ENCODE assay signal across 14 cellular contexts in genomic region chr10:124734311-124735166, GRCh38. TPM values are rescaled to one million over a fixed set of nuclear protein-coding genes. Genes with fewer than 3 reads are reported as not detected.
DNase-seq lines count a peak whose midpoint lies in the region; ATAC-seq and TF ChIP-seq lines count a peak whose summit lies in the region.
"Had no signal": no experiment of that assay in that cellular context is flagged by ENCODE, and none has a peak within 500 bp of the region (broad histone marks: within the 10 kb centered on the region; RNA-seq: fewer than 3 reads in every experiment).

No MANE protein-coding gene starts in this region.

- H3K4me1 Mint-ChIP-seq in CD4-positive, alpha-beta T cell (ENCODE audit: low read depth) = peaks cover 97% of the 10 kb centered on the region
- peaks cover 90% of the 10 kb centered on the region for H3K4me1 Mint-ChIP-seq in central memory CD8-positive, alpha-beta T cell
- H3K4me1 Mint-ChIP-seq in progenitor cell of endocrine pancreas (ENCODE audit: low read depth) = peaks cover 42% of the 10 kb centered on the region

- H2AFZ ChIP-seq in OCI-LY3 (ENCODE audit: low read depth, low read length) = no peak overlapping the region

- H3K4me3 Mint-ChIP-seq in CD4-positive, alpha-beta T cell = peak overlapping the region; percentile 85
- peak overlapping the region; percentile 77 for H3K4me3 Mint-ChIP-seq in central memory CD8-positive, alpha-beta T cell
- H3K4me3 Mint-ChIP-seq in progenitor cell of endocrine pancreas (ENCODE audit: low read depth) = no peak overlapping the region
- H3K4me3 Mint-ChIP-seq: neural crest cell had no signal

- H3K36me3 ChIP-seq in OCI-LY3 (replicated peaks; ENCODE audit: low read depth, low read length) (peaks cover 22% of the 10 kb centered on the region), colonic mucosa (no peaks in the 10 kb centered on the region)

- ATAC-seq in CD4-positive, alpha-beta T cell (ENCODE audit: poor library complexity) = peak; percentile 65
- ATAC-seq in central memory CD8-positive, alpha-beta T cell (replicated peaks; ENCODE audit: extremely low read depth, poor library complexity, severe bottlenecking) = peak; percentile 68
- ATAC-seq in GM19452 (IDR thresholded peaks at IDR 0.05; ENCODE audit: unreplicated experiment) (no peak), GM19324 (IDR thresholded peaks at IDR 0.05; ENCODE audit: low FRiP score, unreplicated experiment) (no peak)
- ATAC-seq: body of pancreas, foreskin keratinocyte had no signal

- H3K27ac Mint-ChIP-seq in CD4-positive, alpha-beta T cell = peak overlapping the region; percentile 93
- H3K27ac Mint-ChIP-seq in central memory CD8-positive, alpha-beta T cell (ENCODE audit: low read depth) = peak overlapping the region; percentile 98
- H3K27ac Mint-ChIP-seq in progenitor cell of endocrine pancreas = peak overlapping the region; percentile 80

- intact Hi-C loops in CD4-positive, alpha-beta T cell (cut with DNase I, micrococcal nuclease) = loop anchor here (1.0 to 5.0 kb wide), 3 partner anchors 11 to 87 kb away; no protein-coding TSS in a partner anchor
- intact Hi-C loops in colonic mucosa (cut with DNase I) = no loop called here

- POLR2A ChIA-PET in CD4-positive, alpha-beta T cell (lab: Charles Lee) = interaction anchor here (0.9 to 9.0 kb wide), 9 partner anchors 12 to 107 kb away, joined by 3 to 83 read pairs (median 5); no protein-coding TSS in a partner anchor

- peaks cover 86% of the 10 kb centered on the region for H3K4me1 ChIP-seq in OCI-LY3 (ENCODE audit: low read length)
- H3K4me1 ChIP-seq in colonic mucosa = peaks cover 51% of the 10 kb centered on the region

- H3K9ac ChIP-seq in OCI-LY3 (ENCODE audit: low read length) = peak overlapping the region; percentile 57; the same call in 1 of the 2 replicates
- peak overlapping the region in 1 of 2 donors; percentile 16 for H3K9ac ChIP-seq in colonic mucosa (ENCODE audit: low read depth in 2 of 2, low read length in 2 of 2)

- H3K79me2 ChIP-seq in OCI-LY3 (ENCODE audit: low read length) = peaks cover 93% of the 10 kb centered on the region

- peaks cover 35% of the 10 kb centered on the region for H4K20me1 ChIP-seq in OCI-LY3 (ENCODE audit: insufficient read depth, low read length)

- peak overlapping the region; percentile 44; the same call in 1 of the 2 replicates for H3K4me3 ChIP-seq in OCI-LY3 (ENCODE audit: low read length)
- H3K4me3 ChIP-seq in colonic mucosa = no peak overlapping the region
- H3K4me3 ChIP-seq: body of pancreas had no signal

- CTCF ChIA-PET in CD4-positive, alpha-beta T cell (lab: Charles Lee) = interaction anchor here (1.3 to 16.7 kb wide), 4 partner anchors 11 to 86 kb away, joined by 4 to 253 read pairs (median 6); no protein-coding TSS in a partner anchor

- H3K9me3 Mint-ChIP-seq in CD4-positive, alpha-beta T cell = no peaks in the 10 kb centered on the region
- no peaks in the 10 kb centered on the region for H3K9me3 Mint-ChIP-seq in central memory CD8-positive, alpha-beta T cell
- H3K9me3 Mint-ChIP-seq in progenitor cell of endocrine pancreas (ENCODE audit: low read depth) = no peaks in the 10 kb centered on the region
- H3K9me3 Mint-ChIP-seq: neural crest cell had no signal

- peak in 2 of 10 experiments; percentile 34 to 39 for DNase-seq in CD4-positive, alpha-beta T cell
- DNase-seq in central memory CD8-positive, alpha-beta T cell (ENCODE audit: low spot score in 2 of 2) = no peak
- DNase-seq in progenitor cell of endocrine pancreas (ENCODE audit: low spot score, unreplicated experiment) (no peak), colonic mucosa (no peak), NCI-H82 (lab: John Stamatoyannopoulos, UW) (no peak)
- DNase-seq: body of pancreas, foreskin keratinocyte, IMR-90, NCI-H524, T1000 had no signal

- H3K27ac ChIP-seq in CD4-positive, alpha-beta T cell (ENCODE audit: low read depth, low read length) = peak overlapping the region; percentile 25
- H3K27ac ChIP-seq in OCI-LY3 (ENCODE audit: low read length) (no peak overlapping the region; the same call in 1 of the 2 replicates), colonic mucosa (no peak overlapping the region)
- H3K27ac ChIP-seq: foreskin keratinocyte had no signal

- peaks cover 9% of the 10 kb centered on the region for H3K36me3 Mint-ChIP-seq in CD4-positive, alpha-beta T cell (ENCODE audit: low read depth)
- H3K36me3 Mint-ChIP-seq in central memory CD8-positive, alpha-beta T cell (ENCODE audit: insufficient read depth) = peaks cover 32% of the 10 kb centered on the region
- H3K36me3 Mint-ChIP-seq in progenitor cell of endocrine pancreas (ENCODE audit: insufficient read depth) = peaks cover 7% of the 10 kb centered on the region

- no peaks in the 10 kb centered on the region for H3K27me3 ChIP-seq in CD4-positive, alpha-beta T cell (ENCODE audit: control insufficient read depth, insufficient read depth, low read length)
- H3K27me3 ChIP-seq in OCI-LY3 (ENCODE audit: low read depth, low read length) (no peaks in the 10 kb centered on the region), colonic mucosa (no peaks in the 10 kb centered on the region)
- H3K27me3 ChIP-seq: body of pancreas, foreskin keratinocyte had no signal

- H3K27me3 Mint-ChIP-seq in CD4-positive, alpha-beta T cell = no peaks in the 10 kb centered on the region
- no peaks in the 10 kb centered on the region for H3K27me3 Mint-ChIP-seq in central memory CD8-positive, alpha-beta T cell
- no peaks in the 10 kb centered on the region for H3K27me3 Mint-ChIP-seq in progenitor cell of endocrine pancreas

- peak overlapping the region; percentile 82 for H3K4me2 ChIP-seq in OCI-LY3 (ENCODE audit: low read length)

- H3K9me3 ChIP-seq in CD4-positive, alpha-beta T cell (ENCODE audit: control insufficient read depth, low read length) = no peaks in the 10 kb centered on the region
- no peaks in the 10 kb centered on the region for H3K9me3 ChIP-seq in OCI-LY3 (ENCODE audit: insufficient read depth, low read length)
- no peaks in the 10 kb centered on the region for H3K9me3 ChIP-seq in colonic mucosa
- H3K9me3 ChIP-seq: body of pancreas had no signal

- TF ChIP-seq CTCF in CD4-positive, alpha-beta T cell (IDR thresholded peaks at IDR 0.05) = no peak
- TF ChIP-seq CTCF in OCI-LY3 (IDR thresholded peaks at IDR 0.05; ENCODE audit: low read depth, low read length) (no peak), progenitor cell of endocrine pancreas (IDR thresholded peaks at IDR 0.05; ENCODE audit: unreplicated experiment) (no peak), colonic mucosa (IDR thresholded peaks at IDR 0.05) (no peak)

RNA-seq across cellular contexts. Expression of gene FAM53B, which starts 9.6 kb away (rescaled TPM):
- total RNA-seq in CD4-positive, alpha-beta T cell = 10 to 100 TPM; 32.9 to 33.6 TPM
- total RNA-seq in progenitor cell of endocrine pancreas (36.8 and 39.8 TPM in 2 replicates), colonic mucosa (10 to 100 TPM; 43.3 to 45.2 TPM)

RNA-seq across cellular contexts. Expression of gene EEF1AKMT2, which starts 57.1 kb away (rescaled TPM):
- 10 to 100 TPM; 14.4 to 16.7 TPM for total RNA-seq in CD4-positive, alpha-beta T cell
- total RNA-seq in progenitor cell of endocrine pancreas (16.1 and 17.1 TPM in 2 replicates), colonic mucosa (10 to 100 TPM; 14.7 to 16.5 TPM)

Comparison
In these comparisons a context has a peak if more than half of its experiments do, and no peak if none do; other contexts are left out.
1. ATAC-seq: peak in CD4-positive, alpha-beta T cell (single experiment) and central memory CD8-positive, alpha-beta T cell (single experiment); none in GM19452 (single experiment) and GM19324 (single experiment).
2. Peak in every context shown above with its lines, with median percentiles within 50 percentile points of each other: H3K27ac Mint-ChIP-seq.